In the genomic region with DNA sequence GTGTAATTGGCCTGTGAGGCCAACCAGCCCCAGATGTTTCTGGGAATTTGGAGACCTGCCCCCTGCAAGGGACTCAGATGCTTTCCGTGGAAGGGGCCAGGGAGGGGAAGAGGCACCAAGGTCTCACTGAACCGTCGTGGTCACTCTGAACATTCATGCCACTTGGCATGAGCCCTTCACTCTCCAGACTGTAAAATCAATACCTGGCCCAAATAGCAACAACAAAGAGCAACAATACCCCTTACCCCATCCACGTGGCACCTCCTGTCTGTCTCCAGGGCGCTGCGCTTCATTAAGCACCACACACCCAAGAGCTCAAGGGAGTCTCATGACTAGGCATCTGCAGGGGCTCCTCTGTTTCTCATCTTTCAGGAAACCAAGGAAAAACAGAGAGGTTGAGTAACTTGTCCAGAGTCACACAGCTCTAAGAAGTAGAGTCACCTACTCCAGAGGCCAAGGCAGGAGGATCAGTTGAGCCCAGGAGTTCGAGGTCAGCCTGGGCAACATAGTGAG, we compare ENCODE assay signal across 17 cellular contexts. TPM values are rescaled to one million over a fixed set of nuclear protein-coding genes. Genes with fewer than 3 reads are reported as not detected.
DNase-seq lines count a peak whose midpoint lies in the region; ATAC-seq and TF ChIP-seq lines count a peak whose summit lies in the region.
"Had no signal": no experiment of that assay in that cellular context is flagged by ENCODE, and none has a peak within 500 bp of the region (broad histone marks: within the 10 kb centered on the region; RNA-seq: fewer than 3 reads in every experiment).

No MANE protein-coding gene starts in this region.

- no peak for TF ChIP-seq RAD21 in HCT116 (IDR thresholded peaks at IDR 0.05; ENCODE audit: low read depth)

- H2AFZ ChIP-seq in HCT116 (ENCODE audit: low read depth, low read length, poor library complexity, severe bottlenecking) = no peak overlapping the region
- H2AFZ ChIP-seq in PC-3 (ENCODE audit: low read length) = no peak overlapping the region

- peak overlapping the region; percentile 66 for H3K9ac ChIP-seq in HCT116 (ENCODE audit: low read length)
- H3K9ac ChIP-seq in PC-3 (ENCODE audit: low read length) = peak overlapping the region; percentile 91

- DNase-seq in NCI-H2107 treated with DMSO at 0.1 percent for 48 hours (lab: John Stamatoyannopoulos, UW; ENCODE audit: unreplicated experiment) = peak; percentile 53
- no peak for DNase-seq in NCI-H2107 (lab: John Stamatoyannopoulos, UW)
- DNase-seq in HCT116 (ENCODE audit: low read depth, low spot score) = no peak
- no peak for DNase-seq in PC-3
- no peak for DNase-seq in memory B cell (ENCODE audit: low spot score in 2 of 2)
- DNase-seq in DMS153 treated with DMSO at 0.1 percent for 48 hours (lab: John Stamatoyannopoulos, UW; ENCODE audit: unreplicated experiment) = no peak
- DNase-seq: activated CD8-positive, alpha-beta memory T cell treated with anti-CD3 and anti-CD28 coated beads, Interleukin-2, amount 50 U/mL, for 4 hours; CD8-positive, alpha-beta memory T cell; gastrocnemius medialis; HCEC 1CT; NCI-H748 treated with DMSO at 0.1 percent for 48 hours; ovary had no signal

- no peak overlapping the region for H3K27ac ChIP-seq in HCT116 (ENCODE audit: low read depth, low read length)
- peak overlapping the region; percentile 100 for H3K27ac ChIP-seq in PC-3 (ENCODE audit: low read length)
- H3K27ac ChIP-seq: 22Rv1, gastrocnemius medialis, ovary had no signal

- POLR2A ChIA-PET in HCT116 (lab: Charles Lee) (no interaction called here), PC-3 (lab: Charles Lee; ENCODE audit: unreplicated experiment) (no interaction called here)

- intact Hi-C loops in HCT116 (cut with micrococcal nuclease) = no loop called here
- intact Hi-C loops in PC-3 (cut with micrococcal nuclease) = no loop called here

- H3K4me1 ChIP-seq in HCT116 (ENCODE audit: control insufficient read depth in 1 of 2, insufficient read depth in 2 of 2, low read length in 2 of 2) (peaks cover 35 to 59% of the 10 kb centered on the region in 2 experiments), PC-3 (ENCODE audit: insufficient read depth, low read length) (peaks cover 35% of the 10 kb centered on the region)
- H3K4me1 ChIP-seq: gastrocnemius medialis had no signal

- H4K20me1 ChIP-seq in HCT116 (ENCODE audit: insufficient read depth) (no peaks in the 10 kb centered on the region), PC-3 (ENCODE audit: low read length) (no peaks in the 10 kb centered on the region)

- no peak overlapping the region for H3K4me3 Mint-ChIP-seq in memory B cell
- H3K4me3 Mint-ChIP-seq: CD8-positive, alpha-beta memory T cell; central memory CD8-positive, alpha-beta T cell had no signal

- no peaks in the 10 kb centered on the region for H3K27me3 ChIP-seq in HCT116 (ENCODE audit: insufficient read depth, low read length)
- no peaks in the 10 kb centered on the region for H3K27me3 ChIP-seq in PC-3 (ENCODE audit: low read length)
- H3K27me3 ChIP-seq: gastrocnemius medialis, ovary had no signal

- ATAC-seq in HCT116 = no peak
- ATAC-seq in PC-3 = no peak
- ATAC-seq in memory B cell (ENCODE audit: low read depth) = peak; percentile 26
- ATAC-seq in GM19351 (IDR thresholded peaks at IDR 0.05; ENCODE audit: unreplicated experiment) = no peak
- ATAC-seq in HG03196 (IDR thresholded peaks at IDR 0.05; ENCODE audit: unreplicated experiment) = no peak
- ATAC-seq: gastrocnemius medialis had no signal

- H3K9me3 Mint-ChIP-seq in memory B cell = peaks cover 3% of the 10 kb centered on the region
- H3K9me3 Mint-ChIP-seq: central memory CD8-positive, alpha-beta T cell had no signal

- no peaks in the 10 kb centered on the region for H3F3A ChIP-seq in PC-3 (ENCODE audit: low read length, unreplicated experiment)

- H3K4me3 ChIP-seq in HCT116 (replicated peaks in 1 of 2; ENCODE audit: low read depth in 1 of 2, low read length in 2 of 2) (no peak overlapping the region), PC-3 (ENCODE audit: low read length) (no peak overlapping the region)
- H3K4me3 ChIP-seq: gastrocnemius medialis, ovary, skin epidermis had no signal

- H3K79me2 ChIP-seq in HCT116 (ENCODE audit: insufficient read depth, low read length) (no peaks in the 10 kb centered on the region), PC-3 (ENCODE audit: low read length) (no peaks in the 10 kb centered on the region)

- no peak for TF ChIP-seq CTCF in HCT116 (IDR thresholded peaks at IDR 0.05 in 2 of 3, conservative IDR thresholded peaks at IDR 0.05 in 1 of 3; ENCODE audit: borderline replicate concordance in 1 of 3, insufficient read depth in 1 of 3, low read depth in 2 of 3, low read length in 2 of 3)
- TF ChIP-seq CTCF in PC-3 (conservative IDR thresholded peaks at IDR 0.05; ENCODE audit: low read depth, low read length) = no peak

- H3K27me3 Mint-ChIP-seq in memory B cell = peaks cover 32% of the 10 kb centered on the region

- TF ChIP-seq POLR2A in HCT116 (IDR thresholded peaks at IDR 0.05; ENCODE audit: borderline replicate concordance, extremely low read depth, insufficient read depth, insufficient read length) = no peak

- RAD21 ChIA-PET in HCT116 (lab: Charles Lee; ENCODE audit: low non-redundant PET in 1 of 2, low total read pairs in 2 of 2, uncharacterized antibody in 2 of 2, unreplicated experiment in 2 of 2) = no interaction called here

- no TSS peak for BruUV-seq in HCT116 (replicated peaks; lab: Mats Ljungman, UMichigan)
- no TSS peak for BruUV-seq in PC-3 (replicated peaks; lab: Mats Ljungman, UMichigan)

- H3K36me3 Mint-ChIP-seq in memory B cell = peaks cover 3% of the 10 kb centered on the region
- H3K36me3 Mint-ChIP-seq: CD8-positive, alpha-beta memory T cell had no signal

- peaks cover 16% of the 10 kb centered on the region for H3K4me1 Mint-ChIP-seq in memory B cell

- CTCF ChIA-PET in HCT116 (lab: Charles Lee) = no interaction called here
- CTCF ChIA-PET in PC-3 (lab: Charles Lee) = no interaction called here

- H3K9me3 ChIP-seq in HCT116 (ENCODE audit: control insufficient read depth in 1 of 2, insufficient read depth in 1 of 2, low read depth in 1 of 2, low read length in 2 of 2) (peaks cover 0 to 12% of the 10 kb centered on the region in 2 experiments; a peak in 1 of 4 replicates), PC-3 (ENCODE audit: low read length) (no peaks in the 10 kb centered on the region)
- H3K9me3 ChIP-seq: gastrocnemius medialis, ovary had no signal

- H3K9me2 ChIP-seq in HCT116 (ENCODE audit: insufficient read depth) (no peaks in the 10 kb centered on the region), PC-3 (replicated peaks; ENCODE audit: low read length) (no peaks in the 10 kb centered on the region)

- H3K27ac Mint-ChIP-seq in memory B cell = no peak overlapping the region
- H3K27ac Mint-ChIP-seq: CD8-positive, alpha-beta memory T cell had no signal

- H3K4me2 ChIP-seq in HCT116 (ENCODE audit: low read length) = peak overlapping the region; percentile 79
- peak overlapping the region; percentile 81; the same call in 1 of the 2 replicates for H3K4me2 ChIP-seq in PC-3 (ENCODE audit: low read length)

- H3K36me3 ChIP-seq in HCT116 (ENCODE audit: control insufficient read depth in 1 of 2, insufficient read depth in 2 of 2, low read length in 2 of 2) = no peaks in the 10 kb centered on the region
- no peaks in the 10 kb centered on the region for H3K36me3 ChIP-seq in PC-3 (ENCODE audit: low read depth, low read length)
- H3K36me3 ChIP-seq: gastrocnemius medialis, ovary had no signal

TF ChIP-seq in HCT116, 20 proteins besides CTCF, POLR2A, EP300 and RAD21 (continues in another document):
- TF ChIP-seq SIN3A (IDR thresholded peaks at IDR 0.05; ENCODE audit: low read depth) (no peak), EZH2 (IDR thresholded peaks at IDR 0.05) (no peak), EGR1 (IDR thresholded peaks at IDR 0.05; ENCODE audit: low read depth) (no peak), POLR2AphosphoS5 (IDR thresholded peaks at IDR 0.05; ENCODE audit: low read depth, low read length) (no peak), ZFX (IDR thresholded peaks at IDR 0.05) (no peak), SRF (IDR thresholded peaks at IDR 0.05; ENCODE audit: low read depth) (no peak), YY1 (IDR thresholded peaks at IDR 0.05; ENCODE audit: extremely low read depth, insufficient replicate concordance, low read depth, low read length) (no peak), REST (IDR thresholded peaks at IDR 0.05; ENCODE audit: low read depth) (no peak), CEBPB (IDR thresholded peaks at IDR 0.05; ENCODE audit: low read depth) (no peak)
- TF ChIP-seq, protein P1, sequence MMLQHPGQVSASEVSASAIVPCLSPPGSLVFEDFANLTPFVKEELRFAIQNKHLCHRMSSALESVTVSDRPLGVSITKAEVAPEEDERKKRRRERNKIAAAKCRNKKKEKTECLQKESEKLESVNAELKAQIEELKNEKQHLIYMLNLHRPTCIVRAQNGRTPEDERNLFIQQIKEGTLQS (IDR thresholded peaks at IDR 0.05) = no peak

RNA-seq across cellular contexts. Expression of gene SOCS1, which starts 52.8 kb away (rescaled TPM):
- total RNA-seq in HCT116 (2021; ENCODE audit: unreplicated experiment) (4.9 TPM), PC-3 (2014; rRNA removed) (12.5 and 15.5 TPM in 2 replicates)
- polyA plus RNA-seq in HCT116 (2012) = 2.4 and 3.1 TPM in 2 replicates
